ENCODE assay signal across 18 cellular contexts in genomic region chr6:158015188-158015506, GRCh38. TPM values are rescaled to one million over a fixed set of nuclear protein-coding genes. Genes with fewer than 3 reads are reported as not detected.
DNase-seq lines count a peak whose midpoint lies in the region; ATAC-seq, FAIRE-seq and TF ChIP-seq lines count a peak whose summit lies in the region.
"Had no signal": no experiment of that assay in that cellular context is flagged by ENCODE, and none has a peak within 500 bp of the region (broad histone marks: within the 10 kb centered on the region; RNA-seq: fewer than 3 reads in every experiment).

No MANE protein-coding gene starts in this region.

- peak overlapping the region; percentile 36 for H3K27ac Mint-ChIP-seq in activated T-helper 2 cell treated with anti-CD3 and anti-CD28 coated beads, Interferon-gamma antibody, Interleukin-2, Interleukin-4, amounts not matched to agents 10 μg/mL and 5 μg/mL and 100 μg/mL, durations not matched to agents 14 hours and 24 hours and 36 hours
- peak overlapping the region; percentile 37 to 69 for H3K27ac Mint-ChIP-seq in natural killer cell

- no peaks in the 10 kb centered on the region; a peak in 1 of 22 replicates for H3K9me3 ChIP-seq in BLaER1 treated with 17β-estradiol and CSF1 and Interleukin-3, amounts not matched to agents 10 nM and 100 nM (replicated peaks in 1 of 11)
- H3K9me3 ChIP-seq: adrenal gland, HAP-1, SK-N-SH had no signal

- no peaks in the 10 kb centered on the region for H3K27me3 Mint-ChIP-seq in activated T-helper 2 cell treated with anti-CD3 and anti-CD28 coated beads, Interferon-gamma antibody, Interleukin-2, Interleukin-4, amounts not matched to agents 10 μg/mL and 5 μg/mL and 100 μg/mL, durations not matched to agents 14 hours and 24 hours and 36 hours (ENCODE audit: low read depth)
- H3K27me3 Mint-ChIP-seq in natural killer cell (ENCODE audit: low read depth in 2 of 2) = no peaks in the 10 kb centered on the region
- H3K27me3 Mint-ChIP-seq: naive B cell had no signal

- H3K36me3 Mint-ChIP-seq in activated T-helper 2 cell treated with anti-CD3 and anti-CD28 coated beads, Interferon-gamma antibody, Interleukin-2, Interleukin-4, amounts not matched to agents 10 μg/mL and 5 μg/mL and 100 μg/mL, durations not matched to agents 14 hours and 24 hours and 36 hours (ENCODE audit: low read depth) = peaks cover 34% of the 10 kb centered on the region
- no peaks in the 10 kb centered on the region for H3K36me3 Mint-ChIP-seq in natural killer cell

- H3K36me3 ChIP-seq in BLaER1 treated with 17β-estradiol and CSF1 and Interleukin-3, amounts not matched to agents 10 nM and 100 nM = no peaks in the 10 kb centered on the region; a peak in 1 of 22 replicates
- H3K36me3 ChIP-seq: adrenal gland, HAP-1 had no signal

- H3K9ac ChIP-seq in BLaER1 treated with 17β-estradiol and CSF1 and Interleukin-3, amounts not matched to agents 10 nM and 100 nM = no peak overlapping the region
- H3K9ac ChIP-seq: SK-N-SH had no signal

- H3K4me3 ChIP-seq in BLaER1 treated with 17β-estradiol and CSF1 and Interleukin-3, amounts not matched to agents 10 nM and 100 nM = no peak overlapping the region
- H3K4me3 ChIP-seq: adrenal gland, HAP-1 had no signal

- TF ChIP-seq CTCF in natural killer cell (IDR thresholded peaks at IDR 0.05) = no peak

- ATAC-seq in natural killer cell (no peak), HG02852 (IDR thresholded peaks at IDR 0.05; ENCODE audit: unreplicated experiment) (no peak)
- ATAC-seq: PC-3 had no signal

- no peak overlapping the region for H3K4me3 Mint-ChIP-seq in activated T-helper 2 cell treated with anti-CD3 and anti-CD28 coated beads, Interferon-gamma antibody, Interleukin-2, Interleukin-4, amounts not matched to agents 10 μg/mL and 5 μg/mL and 100 μg/mL, durations not matched to agents 14 hours and 24 hours and 36 hours (ENCODE audit: low read depth)
- H3K4me3 Mint-ChIP-seq in natural killer cell = no peak overlapping the region
- H3K4me3 Mint-ChIP-seq: CD14-positive monocyte, naive B cell had no signal

- intact Hi-C loops in activated T-helper 2 cell treated with anti-CD3 and anti-CD28 coated beads, Interferon-gamma antibody, Interleukin-2, Interleukin-4, amounts not matched to agents 10 μg/mL and 5 μg/mL and 100 μg/mL, durations not matched to agents 14 hours and 24 hours and 36 hours (cut with micrococcal nuclease) = no loop called here
- intact Hi-C loops in natural killer cell (cut with micrococcal nuclease) = no loop called here

- peak overlapping the region; percentile 21 to 87 (median 79); a peak in 21 of 22 replicates for H3K4me2 ChIP-seq in BLaER1 treated with 17β-estradiol and CSF1 and Interleukin-3, amounts not matched to agents 10 nM and 100 nM
- H3K4me2 ChIP-seq: SK-N-SH had no signal

- in situ Hi-C loops in KBM-7 (cut with MboI; ENCODE audit: low pct_unique_long_range_greater_than_20kb, low sequenced_read_pairs) = no loop called here

- FAIRE-seq in GM19239 (lab: Jason Lieb, UNC) = peak; percentile 39
- no peak for FAIRE-seq in RCC 7860 (lab: Jason Lieb, UNC)
- FAIRE-seq: TTC549 had no signal

- peaks cover 48 to 77% (median 66%) of the 10 kb centered on the region in 10 experiments for H3K4me1 ChIP-seq in BLaER1 treated with 17β-estradiol and CSF1 and Interleukin-3, amounts not matched to agents 10 nM and 100 nM
- H3K4me1 ChIP-seq: HAP-1 had no signal

- H3K27me3 ChIP-seq in BLaER1 treated with 17β-estradiol and CSF1 and Interleukin-3, amounts not matched to agents 10 nM and 100 nM = peaks cover 0 to 21% (median 0%) of the 10 kb centered on the region in 11 experiments; a peak in 7 of 22 replicates
- H3K27me3 ChIP-seq: adrenal gland had no signal

- DNase-seq in GM19239 (ENCODE audit: insufficient read length, low spot score) (no peak), natural killer cell (no peak), KBM-7 (no peak), RCC 7860 (ENCODE audit: low spot score) (no peak)
- DNase-seq in activated T-helper 2 cell treated with anti-CD3 and anti-CD28 coated beads, Interferon-gamma antibody, Interleukin-2, Interleukin-4, amounts not matched to agents 10 μg/mL and 5 μg/mL and 100 μg/mL, durations not matched to agents 14 hours and 24 hours and 36 hours (ENCODE audit: low spot score) = no peak
- DNase-seq: adrenal gland, foreskin melanocyte, MV-4-11, naive B cell, NCI-H2081, NCI-H526 treated with DMSO at 0.1 percent for 48 hours, PC-3, SK-N-SH had no signal

- H3K27ac ChIP-seq in BLaER1 treated with 17β-estradiol and CSF1 and Interleukin-3, amounts not matched to agents 10 nM and 100 nM = peak overlapping the region in 7 of 11 experiments; percentile 11 to 73 (median 68); a peak in 10 of 22 replicates
- H3K27ac ChIP-seq: adrenal gland had no signal

- H3K9me3 Mint-ChIP-seq in activated T-helper 2 cell treated with anti-CD3 and anti-CD28 coated beads, Interferon-gamma antibody, Interleukin-2, Interleukin-4, amounts not matched to agents 10 μg/mL and 5 μg/mL and 100 μg/mL, durations not matched to agents 14 hours and 24 hours and 36 hours = no peaks in the 10 kb centered on the region
- H3K9me3 Mint-ChIP-seq in natural killer cell = no peaks in the 10 kb centered on the region
- H3K9me3 Mint-ChIP-seq: CD14-positive monocyte, naive B cell had no signal

- peaks cover 41% of the 10 kb centered on the region for H3K4me1 Mint-ChIP-seq in activated T-helper 2 cell treated with anti-CD3 and anti-CD28 coated beads, Interferon-gamma antibody, Interleukin-2, Interleukin-4, amounts not matched to agents 10 μg/mL and 5 μg/mL and 100 μg/mL, durations not matched to agents 14 hours and 24 hours and 36 hours (ENCODE audit: low read depth)
- H3K4me1 Mint-ChIP-seq in natural killer cell = peaks cover 49 to 50% of the 10 kb centered on the region in 2 donors

- H4K20me1 ChIP-seq in BLaER1 treated with 17β-estradiol and CSF1 and Interleukin-3, amounts not matched to agents 10 nM and 100 nM = peaks cover 0 to 6% (median 0%) of the 10 kb centered on the region in 11 experiments; a peak in 1 of 22 replicates

RNA-seq across cellular contexts. Expression of gene SYNJ2, which starts 33.5 kb away (rescaled TPM):
- 21.5 and 23.6 TPM in 2 replicates for total RNA-seq in activated T-helper 2 cell treated with anti-CD3 and anti-CD28 coated beads, Interferon-gamma antibody, Interleukin-2, Interleukin-4, amounts not matched to agents 10 μg/mL and 5 μg/mL and 100 μg/mL, durations not matched to agents 14 hours and 24 hours and 36 hours
- 10 to 100 TPM; 24.4 to 47.0 (median 28.0) TPM for total RNA-seq in natural killer cell
